ENCODE assay signal across 7 cellular contexts in genomic region chrX:48598645-48599044, GRCh38. TPM values are rescaled to one million over a fixed set of nuclear protein-coding genes. Genes with fewer than 3 reads are reported as not detected.
DNase-seq lines count a peak whose midpoint lies in the region; ATAC-seq and TF ChIP-seq lines count a peak whose summit lies in the region.

No MANE protein-coding gene starts in this region.

- H3K27ac ChIP-seq in iPS-20b (ENCODE audit: low read length) = no peak overlapping the region
- no peak overlapping the region for H3K27ac ChIP-seq in left lung

- no peaks in the 10 kb centered on the region for H3K27me3 Mint-ChIP-seq in activated T-helper 1 cell treated with anti-CD3 and anti-CD28 coated beads, Interleukin-12 subunit alpha, Interleukin-12 subunit beta, Interleukin-2, Interleukin-4 antibody, amounts not matched to agents 30 ng/mL and 10 ng/mL and 1 ng/mL, durations not matched to agents 14 hours and 24 hours and 36 hours (ENCODE audit: insufficient read depth)
- no peaks in the 10 kb centered on the region for H3K27me3 Mint-ChIP-seq in stimulated activated memory B cell treated with anti-CD40 and anti-IgM and Interleukin-4, amounts not matched to agents 10 μg/mL and 1 μg/mL and 100 μg/mL, for 72 hours

- H3K36me3 Mint-ChIP-seq in activated T-helper 1 cell treated with anti-CD3 and anti-CD28 coated beads, Interleukin-12 subunit alpha, Interleukin-12 subunit beta, Interleukin-2, Interleukin-4 antibody, amounts not matched to agents 30 ng/mL and 10 ng/mL and 1 ng/mL, durations not matched to agents 14 hours and 24 hours and 36 hours (ENCODE audit: low read depth) = peaks cover 1% of the 10 kb centered on the region
- H3K36me3 Mint-ChIP-seq in stimulated activated memory B cell treated with anti-CD40 and anti-IgM and Interleukin-4, amounts not matched to agents 10 μg/mL and 1 μg/mL and 100 μg/mL, for 72 hours = peaks cover 8% of the 10 kb centered on the region

- peak overlapping the region; percentile 16; the same call in 1 of the 2 replicates for H3K9ac ChIP-seq in iPS-20b (ENCODE audit: low read depth, low read length)

- ATAC-seq in stimulated activated memory B cell treated with anti-CD40 and anti-IgM and Interleukin-4, amounts not matched to agents 10 μg/mL and 1 μg/mL and 100 μg/mL, for 72 hours = no peak
- no peak for ATAC-seq in left lung
- ATAC-seq in GM18517 (IDR thresholded peaks at IDR 0.05; ENCODE audit: unreplicated experiment) = no peak

- H3K4me1 Mint-ChIP-seq in activated T-helper 1 cell treated with anti-CD3 and anti-CD28 coated beads, Interleukin-12 subunit alpha, Interleukin-12 subunit beta, Interleukin-2, Interleukin-4 antibody, amounts not matched to agents 30 ng/mL and 10 ng/mL and 1 ng/mL, durations not matched to agents 14 hours and 24 hours and 36 hours (ENCODE audit: low read depth) = peaks cover 12% of the 10 kb centered on the region
- H3K4me1 Mint-ChIP-seq in stimulated activated memory B cell treated with anti-CD40 and anti-IgM and Interleukin-4, amounts not matched to agents 10 μg/mL and 1 μg/mL and 100 μg/mL, for 72 hours = peaks cover 14% of the 10 kb centered on the region

- no peak for TF ChIP-seq CTCF in HFF-Myc (IDR thresholded peaks at IDR 0.05; ENCODE audit: low read depth, low read length, missing control alignments)
- TF ChIP-seq CTCF in left lung (IDR thresholded peaks at IDR 0.05) = no peak

- peak overlapping the region; percentile 88 for H3K4me3 Mint-ChIP-seq in activated T-helper 1 cell treated with anti-CD3 and anti-CD28 coated beads, Interleukin-12 subunit alpha, Interleukin-12 subunit beta, Interleukin-2, Interleukin-4 antibody, amounts not matched to agents 30 ng/mL and 10 ng/mL and 1 ng/mL, durations not matched to agents 14 hours and 24 hours and 36 hours
- H3K4me3 Mint-ChIP-seq in stimulated activated memory B cell treated with anti-CD40 and anti-IgM and Interleukin-4, amounts not matched to agents 10 μg/mL and 1 μg/mL and 100 μg/mL, for 72 hours = peak overlapping the region; percentile 98

- H3K4me1 ChIP-seq in iPS-20b (ENCODE audit: insufficient read depth, low read length) = no peaks in the 10 kb centered on the region; the same call in 1 of the 2 replicates
- H3K4me1 ChIP-seq in left lung = peaks cover 0 to 8% of the 10 kb centered on the region in 2 donors

- H3K4me3 ChIP-seq in HFF-Myc (replicated peaks; ENCODE audit: low read depth, low read length) (peak overlapping the region; percentile 62), iPS-20b (ENCODE audit: low read length) (no peak overlapping the region; the same call in 1 of the 2 replicates), left lung (peak overlapping the region in 1 of 2 donors; percentile 50)

- H3K9me3 ChIP-seq in iPS-20b (ENCODE audit: insufficient read depth, low read depth, low read length) = no peaks in the 10 kb centered on the region
- no peaks in the 10 kb centered on the region for H3K9me3 ChIP-seq in left lung

- peak overlapping the region; percentile 94 for H3K27ac Mint-ChIP-seq in activated T-helper 1 cell treated with anti-CD3 and anti-CD28 coated beads, Interleukin-12 subunit alpha, Interleukin-12 subunit beta, Interleukin-2, Interleukin-4 antibody, amounts not matched to agents 30 ng/mL and 10 ng/mL and 1 ng/mL, durations not matched to agents 14 hours and 24 hours and 36 hours
- H3K27ac Mint-ChIP-seq in stimulated activated memory B cell treated with anti-CD40 and anti-IgM and Interleukin-4, amounts not matched to agents 10 μg/mL and 1 μg/mL and 100 μg/mL, for 72 hours = peak overlapping the region; percentile 99

- peaks cover 11% of the 10 kb centered on the region; the same call in 1 of the 2 replicates for H3K36me3 ChIP-seq in iPS-20b (ENCODE audit: insufficient read depth, low read depth, low read length)
- peaks cover 0 to 51% of the 10 kb centered on the region in 2 donors for H3K36me3 ChIP-seq in left lung

- DNase-seq in HFF-Myc (ENCODE audit: extremely low read depth, low read depth) (no peak), amniotic stem cell (lab: John Stamatoyannopoulos, UW) (no peak), left lung (no peak)
- DNase-seq in activated T-helper 1 cell treated with anti-CD3 and anti-CD28 coated beads, Interleukin-12 subunit alpha, Interleukin-12 subunit beta, Interleukin-2, Interleukin-4 antibody, amounts not matched to agents 30 ng/mL and 10 ng/mL and 1 ng/mL, durations not matched to agents 14 hours and 24 hours and 36 hours (ENCODE audit: low spot score) = no peak

- intact Hi-C loops in activated T-helper 1 cell treated with anti-CD3 and anti-CD28 coated beads, Interleukin-12 subunit alpha, Interleukin-12 subunit beta, Interleukin-2, Interleukin-4 antibody, amounts not matched to agents 30 ng/mL and 10 ng/mL and 1 ng/mL, durations not matched to agents 14 hours and 24 hours and 36 hours (cut with micrococcal nuclease) = loop anchor here (1.0 to 10.0 kb wide), 5 partner anchors 99 to 1326 kb away; partner anchors contain the start of genes CLCN5, FTSJ1, HDAC6 and SUV39H1
- intact Hi-C loops in left lung (cut with DNase I) = no loop called here

- H3K9me3 Mint-ChIP-seq in activated T-helper 1 cell treated with anti-CD3 and anti-CD28 coated beads, Interleukin-12 subunit alpha, Interleukin-12 subunit beta, Interleukin-2, Interleukin-4 antibody, amounts not matched to agents 30 ng/mL and 10 ng/mL and 1 ng/mL, durations not matched to agents 14 hours and 24 hours and 36 hours = no peaks in the 10 kb centered on the region
- H3K9me3 Mint-ChIP-seq in stimulated activated memory B cell treated with anti-CD40 and anti-IgM and Interleukin-4, amounts not matched to agents 10 μg/mL and 1 μg/mL and 100 μg/mL, for 72 hours = no peaks in the 10 kb centered on the region

- H3K27me3 ChIP-seq in iPS-20b (ENCODE audit: insufficient read depth, low read length) (no peaks in the 10 kb centered on the region), left lung (no peaks in the 10 kb centered on the region)

RNA-seq across cellular contexts. Expression of gene WDR13, which starts 1.4 kb away (rescaled TPM):
- total RNA-seq in activated T-helper 1 cell treated with anti-CD3 and anti-CD28 coated beads, Interleukin-12 subunit alpha, Interleukin-12 subunit beta, Interleukin-2, Interleukin-4 antibody, amounts not matched to agents 30 ng/mL and 10 ng/mL and 1 ng/mL, durations not matched to agents 14 hours and 24 hours and 36 hours = 36.3 and 36.5 TPM in 2 replicates
- total RNA-seq in left lung = 100 to 1,000 TPM; 108 to 114 TPM

RNA-seq across cellular contexts. Expression of gene RBM3, which starts 24.4 kb away (rescaled TPM):
- total RNA-seq in activated T-helper 1 cell treated with anti-CD3 and anti-CD28 coated beads, Interleukin-12 subunit alpha, Interleukin-12 subunit beta, Interleukin-2, Interleukin-4 antibody, amounts not matched to agents 30 ng/mL and 10 ng/mL and 1 ng/mL, durations not matched to agents 14 hours and 24 hours and 36 hours = 318 and 338 TPM in 2 replicates
- total RNA-seq in left lung = 100 to 1,000 TPM in 1 of 2 donors, 10 to 100 TPM in 1; 82.3 to 217 TPM

RNA-seq across cellular contexts. Expression of gene TBC1D25, which starts 59.1 kb away (rescaled TPM):
- 13.5 and 16.0 TPM in 2 replicates for total RNA-seq in activated T-helper 1 cell treated with anti-CD3 and anti-CD28 coated beads, Interleukin-12 subunit alpha, Interleukin-12 subunit beta, Interleukin-2, Interleukin-4 antibody, amounts not matched to agents 30 ng/mL and 10 ng/mL and 1 ng/mL, durations not matched to agents 14 hours and 24 hours and 36 hours
- 10 to 100 TPM; 11.8 to 15.2 TPM for total RNA-seq in left lung
